In the genomic region with DNA sequence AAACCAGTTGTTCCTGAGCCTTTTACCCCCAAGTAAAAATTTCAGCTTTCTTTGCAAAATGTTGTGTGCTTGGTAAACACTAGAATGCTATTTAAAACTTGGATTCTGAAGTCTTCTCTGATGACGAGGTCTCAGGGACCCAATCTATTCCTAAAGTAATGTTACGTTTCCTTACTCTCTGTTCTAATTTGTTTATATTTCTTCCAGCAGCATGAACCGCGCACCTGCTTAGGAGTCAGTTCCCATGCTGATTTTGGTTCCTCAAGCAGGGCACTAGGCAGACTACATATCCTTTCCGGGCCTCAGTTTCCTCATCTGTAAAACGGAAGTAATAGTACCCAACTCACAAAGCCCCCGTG, we compare ENCODE assay signal across 8 cellular contexts. TPM values are rescaled to one million over a fixed set of nuclear protein-coding genes. Genes with fewer than 3 reads are reported as not detected.
DNase-seq lines count a peak whose midpoint lies in the region; ATAC-seq and TF ChIP-seq lines count a peak whose summit lies in the region.

No MANE protein-coding gene starts in this region.

- H3K27me3 Mint-ChIP-seq in mesothelial cell of epicardium (ENCODE audit: low read depth) = no peaks in the 10 kb centered on the region

- DNase-seq in right atrium auricular region (ENCODE audit: low spot score) = no peak
- no peak for DNase-seq in left cardiac atrium
- DNase-seq in breast epithelium (ENCODE audit: low spot score in 2 of 2) = no peak
- DNase-seq in mesothelial cell of epicardium (ENCODE audit: low spot score in 2 of 2, unreplicated experiment in 2 of 2) = no peak
- DNase-seq in aorta = no peak
- no peak for DNase-seq in activated effector memory CD4-positive, alpha-beta T cell treated with anti-CD3 and anti-CD28 coated beads, Interleukin-2, amount 50 U/mL, for 16 hours
- DNase-seq in head of caudate nucleus = no peak
- DNase-seq in GM13976 (ENCODE audit: low spot score) = no peak

- H3K36me3 ChIP-seq in right atrium auricular region (peaks cover 7% of the 10 kb centered on the region), breast epithelium (no peaks in the 10 kb centered on the region), aorta (ENCODE audit: control insufficient read depth in 1 of 2, insufficient read depth in 2 of 2, low read length in 1 of 2) (no peaks in the 10 kb centered on the region)

- ATAC-seq in left cardiac atrium (no peak), aorta (ENCODE audit: low FRiP score) (no peak)

- WGBS in aorta, 2 donors = 30 to 33% methylated on average over 7 of the region's 7 CpGs

- H3K4me1 ChIP-seq in right atrium auricular region (peaks cover 0 to 37% of the 10 kb centered on the region in 2 donors), breast epithelium (peaks cover 0 to 8% of the 10 kb centered on the region in 2 donors), aorta (ENCODE audit: control insufficient read depth in 1 of 2, insufficient read depth in 2 of 2, low read length in 2 of 2) (peaks cover 0 to 2% of the 10 kb centered on the region in 2 donors)

- H3K36me3 Mint-ChIP-seq in mesothelial cell of epicardium = no peaks in the 10 kb centered on the region

- H3K9me3 Mint-ChIP-seq in mesothelial cell of epicardium = no peaks in the 10 kb centered on the region

- no peak for TF ChIP-seq POLR2A in breast epithelium (IDR thresholded peaks at IDR 0.05)

- peak overlapping the region; percentile 97 for H3K4me3 Mint-ChIP-seq in mesothelial cell of epicardium

- peaks cover 17% of the 10 kb centered on the region for H3K4me1 Mint-ChIP-seq in mesothelial cell of epicardium

- in situ Hi-C loops in GM13976 (cut with MboI; ENCODE audit: low sequenced_read_pairs, unreplicated experiment) = loop anchor here (25.0 kb wide), 1 partner anchor 184 kb away; no protein-coding TSS in a partner anchor

- peak overlapping the region; percentile 80 to 83 for H3K4me3 ChIP-seq in right atrium auricular region
- H3K4me3 ChIP-seq in breast epithelium = peak overlapping the region; percentile 65 to 97 (median 73)
- peak overlapping the region; percentile 23 to 42 for H3K4me3 ChIP-seq in aorta (ENCODE audit: low read length in 2 of 2)

- H3K9me3 ChIP-seq in right atrium auricular region (no peaks in the 10 kb centered on the region), breast epithelium (no peaks in the 10 kb centered on the region), aorta (ENCODE audit: control insufficient read depth, low read length) (no peaks in the 10 kb centered on the region)

- TF ChIP-seq CTCF in right atrium auricular region (IDR thresholded peaks at IDR 0.05) = no peak
- no peak for TF ChIP-seq CTCF in breast epithelium (IDR thresholded peaks at IDR 0.05)
- no peak for TF ChIP-seq CTCF in mesothelial cell of epicardium (IDR thresholded peaks at IDR 0.05; ENCODE audit: unreplicated experiment)
- no peak for TF ChIP-seq CTCF in GM13976 (IDR thresholded peaks at IDR 0.05; ENCODE audit: borderline replicate concordance, control extremely low read depth, extremely low read depth, insufficient read depth, missing control alignments)

- intact Hi-C loops in left cardiac atrium (cut with DNase I) (no loop called here), breast epithelium (cut with DNase I; ENCODE audit: low total_unique reads) (loop anchor here (10.0 kb wide), 1 partner anchor 172 kb away; no protein-coding TSS in a partner anchor), aorta (cut with DNase I) (loop anchor here (5.0 kb wide), 2 partner anchors 174 to 189 kb away; no protein-coding TSS in a partner anchor), head of caudate nucleus (cut with DNase I) (no loop called here)

- peak overlapping the region; percentile 99 for H3K27ac Mint-ChIP-seq in mesothelial cell of epicardium

- H3K27ac ChIP-seq in right atrium auricular region = peak overlapping the region; percentile 88 to 93
- peak overlapping the region; percentile 90 to 96 for H3K27ac ChIP-seq in breast epithelium
- peak overlapping the region; percentile 12 to 71 for H3K27ac ChIP-seq in aorta (ENCODE audit: low read depth in 1 of 2, low read length in 2 of 2)

- H3K27me3 ChIP-seq in right atrium auricular region = no peaks in the 10 kb centered on the region
- no peaks in the 10 kb centered on the region for H3K27me3 ChIP-seq in breast epithelium
- no peaks in the 10 kb centered on the region for H3K27me3 ChIP-seq in aorta (ENCODE audit: control insufficient read depth in 1 of 2, insufficient read depth in 2 of 2, low read length in 1 of 2)

RNA-seq across cellular contexts. Expression of a gene that starts 0.9 kb away (rescaled TPM):
- 10 to 100 TPM; 22.6 to 27.3 TPM for total RNA-seq in right atrium auricular region
- 10 to 100 TPM; 23.4 to 31.2 TPM for total RNA-seq in left cardiac atrium
- total RNA-seq in breast epithelium = 10 to 100 TPM; 15.7 to 81.0 (median 23.7) TPM
- 10.7 to 11.5 TPM (median 11.5 TPM) in 3 replicates for total RNA-seq in mesothelial cell of epicardium
- total RNA-seq in aorta = 10 to 100 TPM in 1 of 2 donors, 1 to 10 TPM in 1; 9.3 to 12.7 TPM
- 1 to 10 TPM; 4.8 to 9.8 TPM for polyA plus RNA-seq in aorta

RNA-seq across cellular contexts. Expression of a gene that starts 43.8 kb away (rescaled TPM):
- total RNA-seq in right atrium auricular region = not detected
- not detected for total RNA-seq in left cardiac atrium
- total RNA-seq in breast epithelium = not detected
- not detected in 3 replicates for total RNA-seq in mesothelial cell of epicardium
- not detected for total RNA-seq in aorta
- not detected for polyA plus RNA-seq in aorta

RNA-seq across cellular contexts. Expression of a gene that starts 53.2 kb away (rescaled TPM):
- total RNA-seq in right atrium auricular region (10 to 100 TPM in 1 of 2 donors, 1 to 10 TPM in 1; 2.3 to 14.0 TPM), left cardiac atrium (1 to 10 TPM; 3.4 to 6.4 TPM), breast epithelium (10 to 100 TPM in 2 of 3 donors, 1 to 10 TPM in 1; 5.8 to 35.3 (median 34.4) TPM), mesothelial cell of epicardium (7.8 to 10.4 TPM (median 9.1 TPM) in 3 replicates), aorta (10 to 100 TPM; 21.5 to 34.7 TPM)
- 1 to 10 TPM; 3.9 to 5.4 TPM for polyA plus RNA-seq in aorta

Comparison
In these comparisons a context has a peak if more than half of its experiments do, and no peak if none do; other contexts are left out.
1. H3K27ac ChIP-seq: peak in every context shown above with its lines; median percentile 93 in breast epithelium; 90 in right atrium auricular region; 42 in aorta.
2. intact Hi-C loops: an anchor here in breast epithelium (10.0 kb wide) and aorta (5.0 kb wide); none called in left cardiac atrium and head of caudate nucleus.